Comparison of ENCODE assay signal across 8 cellular contexts in the genomic region with DNA sequence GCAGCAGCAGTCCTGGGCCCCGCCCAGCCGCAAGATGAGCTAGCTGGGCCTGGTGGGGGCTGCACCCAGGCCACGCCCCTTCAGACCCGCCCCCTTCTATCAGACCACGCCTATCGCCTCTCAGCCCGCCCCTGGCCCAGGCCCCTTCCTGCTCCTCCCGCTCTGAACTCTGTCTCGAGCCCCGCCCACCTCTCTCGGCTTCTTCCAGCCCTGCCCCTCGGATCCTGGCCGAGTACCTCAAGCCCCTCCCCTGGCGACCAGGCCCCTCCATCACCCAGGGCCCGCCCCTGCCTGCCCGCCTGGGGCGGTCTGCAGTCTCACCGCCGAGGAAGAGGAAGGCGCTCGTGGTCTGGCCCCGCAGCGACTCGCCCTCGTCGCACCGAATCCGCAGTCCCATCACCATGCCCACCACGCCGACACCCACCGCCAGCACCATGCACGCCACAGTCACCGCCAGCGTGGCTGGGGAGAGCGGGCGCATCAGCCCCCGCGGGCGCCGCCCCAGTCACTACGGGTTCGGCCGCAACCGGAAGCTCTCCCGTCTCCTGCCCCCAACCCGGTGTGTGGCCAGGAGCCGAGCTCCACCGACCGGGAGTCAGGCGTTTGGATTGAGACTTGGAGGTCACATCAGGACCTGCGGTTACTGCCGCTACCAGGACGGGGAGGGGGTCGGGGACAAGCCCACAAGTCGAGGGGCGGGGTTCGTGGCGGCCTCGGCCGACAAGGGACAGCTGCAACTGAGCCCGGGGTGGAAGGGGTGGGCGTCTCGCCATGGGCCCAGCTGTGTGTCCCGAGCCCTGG. TPM values are rescaled to one million over a fixed set of nuclear protein-coding genes. Genes with fewer than 3 reads are reported as not detected.
DNase-seq lines count a peak whose midpoint lies in the region; ATAC-seq and TF ChIP-seq lines count a peak whose summit lies in the region.

No MANE protein-coding gene starts in this region.

- peak overlapping the region; percentile 74 for H3K9ac ChIP-seq in HUES64 (ENCODE audit: low read depth, low read length)

- H3K27ac ChIP-seq in HUES64 (ENCODE audit: low read depth, low read length) = peak overlapping the region; percentile 83
- H3K27ac ChIP-seq in suprapubic skin = peak overlapping the region; percentile 93

- no peak for TF ChIP-seq EP300 in suprapubic skin (IDR thresholded peaks at IDR 0.05)

- ATAC-seq in GM21447 (IDR thresholded peaks at IDR 0.05; ENCODE audit: unreplicated experiment) = peak; percentile 74

- DNase-seq in D341Med (ENCODE audit: low spot score) (peak; percentile 98), SK-N-DZ (ENCODE audit: low spot score) (peak; percentile 96), germinal center (ENCODE audit: low spot score) (peak; percentile 98), nucleus accumbens (lab: John Stamatoyannopoulos, UW) (peak; percentile 73 to 100 (median 97)), suprapubic skin (ENCODE audit: low spot score in 2 of 2) (peak; percentile 100)
- peak; percentile 94 for DNase-seq in activated naive CD4-positive, alpha-beta T cell treated with anti-CD3 and anti-CD28 coated beads, Interleukin-2, amount 50 U/mL, for 16 hours

- H3K36me3 ChIP-seq in HUES64 (ENCODE audit: insufficient read depth, low read length) (no peaks in the 10 kb centered on the region), suprapubic skin (no peaks in the 10 kb centered on the region)

- H3K4me3 ChIP-seq in HUES64 (ENCODE audit: low read length) = peak overlapping the region; percentile 86
- H3K4me3 ChIP-seq in suprapubic skin = peak overlapping the region; percentile 81

- no peak for TF ChIP-seq CTCF in suprapubic skin (IDR thresholded peaks at IDR 0.05)

- H3K27me3 ChIP-seq in HUES64 (ENCODE audit: insufficient read depth, low read length) = no peaks in the 10 kb centered on the region
- H3K27me3 ChIP-seq in suprapubic skin = no peaks in the 10 kb centered on the region

- WGBS in HUES64 = under 1% methylated on average over 64 of the region's 64 CpGs
- 0% methylated on average over 14 of the region's 64 CpGs for WGBS in suprapubic skin

- H3K4me1 ChIP-seq in HUES64 (ENCODE audit: insufficient read depth, low read length) = peaks cover 15% of the 10 kb centered on the region
- H3K4me1 ChIP-seq in suprapubic skin = peaks cover 37% of the 10 kb centered on the region

- TF ChIP-seq POLR2A in suprapubic skin (IDR thresholded peaks at IDR 0.05) = no peak

- H3K9me3 ChIP-seq in HUES64 (ENCODE audit: insufficient read depth, low read depth, low read length) (no peaks in the 10 kb centered on the region), suprapubic skin (no peaks in the 10 kb centered on the region)

RNA-seq across cellular contexts. Expression of gene CLDND2, which starts 1.0 kb away (rescaled TPM):
- 0.75 TPM for polyA plus RNA-seq in HUES64 (2013, experiment 1 of 2)
- polyA plus RNA-seq in HUES64 (2013, experiment 2 of 2) = 1.1 TPM
- polyA plus RNA-seq in SK-N-DZ (2014; cell fraction: cytosol; rRNA removed) = not detected in 2 replicates
- not detected in 2 replicates for polyA plus RNA-seq in SK-N-DZ (2014; cell fraction: nucleus; rRNA removed)
- total RNA-seq in suprapubic skin = not detected

RNA-seq across cellular contexts. Expression of gene ETFB, which starts 1.6 kb away (rescaled TPM):
- polyA plus RNA-seq in HUES64 (2013, experiment 1 of 2) = 39.9 TPM
- 39.1 TPM for polyA plus RNA-seq in HUES64 (2013, experiment 2 of 2)
- 85.5 and 98.6 TPM in 2 replicates for polyA plus RNA-seq in SK-N-DZ (2014; cell fraction: cytosol; rRNA removed)
- polyA plus RNA-seq in SK-N-DZ (2014; cell fraction: nucleus; rRNA removed) = 39.1 and 40.7 TPM in 2 replicates
- total RNA-seq in suprapubic skin = 10 to 100 TPM; 56.7 to 69.7 (median 63.6) TPM

RNA-seq across cellular contexts. Expression of gene NKG7, which starts 4.7 kb away (rescaled TPM):
- not detected for polyA plus RNA-seq in HUES64 (2013, experiment 1 of 2)
- polyA plus RNA-seq in HUES64 (2013, experiment 2 of 2) = not detected
- polyA plus RNA-seq in SK-N-DZ (2014; cell fraction: cytosol; rRNA removed) = not detected in 2 replicates
- polyA plus RNA-seq in SK-N-DZ (2014; cell fraction: nucleus; rRNA removed) = not detected in 2 replicates
- total RNA-seq in suprapubic skin = not detected

RNA-seq across cellular contexts. Expression of gene LIM2, which starts 20.0 kb away (rescaled TPM):
- polyA plus RNA-seq in HUES64 (2013, experiment 1 of 2) = not detected
- not detected for polyA plus RNA-seq in HUES64 (2013, experiment 2 of 2)
- polyA plus RNA-seq in SK-N-DZ (2014; cell fraction: cytosol; rRNA removed) = not detected in 2 replicates
- not detected in 2 replicates for polyA plus RNA-seq in SK-N-DZ (2014; cell fraction: nucleus; rRNA removed)
- not detected for total RNA-seq in suprapubic skin

RNA-seq across cellular contexts. Expression of gene C19orf84, which starts 22.6 kb away (rescaled TPM):
- polyA plus RNA-seq in HUES64 (2013, experiment 1 of 2) = 1.3 TPM
- 3.0 TPM for polyA plus RNA-seq in HUES64 (2013, experiment 2 of 2)
- not detected in 2 replicates for polyA plus RNA-seq in SK-N-DZ (2014; cell fraction: cytosol; rRNA removed)
- polyA plus RNA-seq in SK-N-DZ (2014; cell fraction: nucleus; rRNA removed) = not detected in 2 replicates
- not detected for total RNA-seq in suprapubic skin

Comparison
In these comparisons a context has a peak if more than half of its experiments do, and no peak if none do; other contexts are left out.
1. Peak in every context shown above with its lines: DNase-seq, ATAC-seq, H3K4me3 ChIP-seq and H3K27ac ChIP-seq.